In the genomic region with DNA sequence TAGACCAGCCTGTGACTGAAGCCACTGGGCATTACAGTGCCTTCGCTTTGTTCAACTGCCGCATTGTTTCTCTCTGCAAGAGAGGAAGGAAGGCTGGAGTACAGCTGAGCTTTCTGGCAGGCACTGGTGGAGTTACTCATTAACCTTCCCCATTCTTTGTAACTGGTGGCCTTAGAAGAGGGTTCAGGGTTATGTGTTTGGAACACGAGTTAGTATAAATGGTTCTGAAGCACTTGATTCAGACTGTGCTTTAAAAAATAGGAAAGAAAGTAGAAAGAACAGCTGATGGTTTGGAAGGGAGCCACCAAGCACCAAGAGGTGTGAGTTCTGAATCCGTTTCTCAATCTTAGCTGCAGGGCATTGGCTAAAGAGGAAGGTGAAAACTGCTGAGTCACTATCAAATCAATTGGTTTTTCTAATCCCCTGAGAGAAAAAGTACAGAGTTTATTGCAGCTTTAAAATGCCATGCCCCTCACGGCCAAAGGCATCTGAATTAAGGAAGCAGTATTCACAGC, we compare ENCODE assay signal across 8 cellular contexts. TPM values are rescaled to one million over a fixed set of nuclear protein-coding genes. Genes with fewer than 3 reads are reported as not detected.
A peak's percentile ranks its signal among the peaks of the same experiment; 100 is the strongest.
DNase-seq lines count a peak whose midpoint lies in the region; ATAC-seq and TF ChIP-seq lines count a peak whose summit lies in the region.

No MANE protein-coding gene starts in this region.

- POLR2A ChIA-PET in activated CD4-positive, alpha-beta T cell treated with anti-CD3 and anti-CD28 coated beads, Interleukin-2, amount 10 ng/mL, durations not matched to agents 7 days and 5 days (lab: Charles Lee): interaction anchor here (0.6 to 0.7 kb wide), 2 partner anchors 25 to 106 kb away, joined by 3 to 4 read pairs; no protein-coding TSS in a partner anchor

- intact Hi-C loops in head of caudate nucleus (cut with DNase I): no loop called here

- peak; percentile 93 for DNase-seq in Caki2 (ENCODE audit: low read depth)
- peak in 34 of 42 donors; percentile 3 to 77 (median 40) for DNase-seq in head of caudate nucleus
- DNase-seq in progenitor cell of endocrine pancreas (ENCODE audit: low spot score, unreplicated experiment): peak; percentile 14
- DNase-seq in activated CD4-positive, alpha-beta T cell treated with anti-CD3 and anti-CD28 coated beads, Interleukin-2, amount 10 ng/mL, durations not matched to agents 7 days and 5 days: no peak
- no peak for DNase-seq in NCI-H1048 (lab: John Stamatoyannopoulos, UW)

- in situ Hi-C loops in Caki2 (cut with HindIII; ENCODE audit: low pct_unique_long_range_greater_than_20kb, low sequenced_read_pairs): no loop called here

- peaks cover 50% of the 10 kb centered on the region for H3K4me1 ChIP-seq in HUES48 (ENCODE audit: control insufficient read depth, insufficient read depth, low read length)

- no peaks in the 10 kb centered on the region for H3K27me3 Mint-ChIP-seq in progenitor cell of endocrine pancreas
- peaks cover 2% of the 10 kb centered on the region for H3K27me3 Mint-ChIP-seq in activated CD4-positive, alpha-beta T cell treated with anti-CD3 and anti-CD28 coated beads, Interleukin-2, amount 10 ng/mL, durations not matched to agents 7 days and 5 days

- H3K9me3 Mint-ChIP-seq in progenitor cell of endocrine pancreas (ENCODE audit: low read depth): peaks cover 11% of the 10 kb centered on the region
- peaks cover 7% of the 10 kb centered on the region for H3K9me3 Mint-ChIP-seq in activated CD4-positive, alpha-beta T cell treated with anti-CD3 and anti-CD28 coated beads, Interleukin-2, amount 10 ng/mL, durations not matched to agents 7 days and 5 days

- CTCF ChIA-PET in activated CD4-positive, alpha-beta T cell treated with anti-CD3 and anti-CD28 coated beads, Interleukin-2, amount 10 ng/mL, durations not matched to agents 7 days and 5 days (lab: Charles Lee): interaction anchor here (1.0 kb wide), 1 partner anchor 9 kb away, joined by 3 read pairs; no protein-coding TSS in a partner anchor

- H3K4me3 ChIP-seq in HUES48 (ENCODE audit: low read depth, low read length): peak overlapping the region; percentile 8; the same call in 1 of the 2 replicates

- peaks cover 47% of the 10 kb centered on the region for H3K4me1 Mint-ChIP-seq in progenitor cell of endocrine pancreas (ENCODE audit: low read depth)
- peaks cover 8% of the 10 kb centered on the region for H3K4me1 Mint-ChIP-seq in activated CD4-positive, alpha-beta T cell treated with anti-CD3 and anti-CD28 coated beads, Interleukin-2, amount 10 ng/mL, durations not matched to agents 7 days and 5 days

- H3K27me3 ChIP-seq in HUES48 (ENCODE audit: control insufficient read depth, insufficient read depth, low read length): no peaks in the 10 kb centered on the region

- no peaks in the 10 kb centered on the region for H3K9me3 ChIP-seq in HUES48 (ENCODE audit: control insufficient read depth, insufficient read depth, low read length)

- no peaks in the 10 kb centered on the region for H3K36me3 ChIP-seq in HUES48 (ENCODE audit: control insufficient read depth, insufficient read depth, low read length)

- no peak for TF ChIP-seq CTCF in VCaP (conservative IDR thresholded peaks at IDR 0.05)
- no peak for TF ChIP-seq CTCF in progenitor cell of endocrine pancreas (IDR thresholded peaks at IDR 0.05; ENCODE audit: unreplicated experiment)

- peak overlapping the region; percentile 97 for H3K27ac ChIP-seq in HUES48 (ENCODE audit: low read depth, low read length)
- H3K27ac ChIP-seq in VCaP: peak overlapping the region; percentile 100

- peak; percentile 95 for ATAC-seq in GM21619 (IDR thresholded peaks at IDR 0.05; ENCODE audit: unreplicated experiment)

- peak overlapping the region; percentile 97 for H3K27ac Mint-ChIP-seq in progenitor cell of endocrine pancreas
- no peak overlapping the region for H3K27ac Mint-ChIP-seq in activated CD4-positive, alpha-beta T cell treated with anti-CD3 and anti-CD28 coated beads, Interleukin-2, amount 10 ng/mL, durations not matched to agents 7 days and 5 days

- peak overlapping the region; percentile 52 for H3K4me3 Mint-ChIP-seq in progenitor cell of endocrine pancreas (ENCODE audit: low read depth)
- no peak overlapping the region for H3K4me3 Mint-ChIP-seq in activated CD4-positive, alpha-beta T cell treated with anti-CD3 and anti-CD28 coated beads, Interleukin-2, amount 10 ng/mL, durations not matched to agents 7 days and 5 days

- peaks cover 17% of the 10 kb centered on the region for H3K36me3 Mint-ChIP-seq in progenitor cell of endocrine pancreas (ENCODE audit: insufficient read depth)
- H3K36me3 Mint-ChIP-seq in activated CD4-positive, alpha-beta T cell treated with anti-CD3 and anti-CD28 coated beads, Interleukin-2, amount 10 ng/mL, durations not matched to agents 7 days and 5 days (ENCODE audit: low read depth): peaks cover 2% of the 10 kb centered on the region

- H3K9ac ChIP-seq in HUES48 (ENCODE audit: low read depth, low read length): peak overlapping the region; percentile 58

RNA-seq across cellular contexts. Expression of gene HGD, which starts 3.7 kb away (rescaled TPM):
- 73.3 and 81.7 TPM in 2 replicates for total RNA-seq in Caki2 (2014; rRNA removed; shearing (Covaris generic); ENCODE audit: low replicate concordance)
- total RNA-seq in progenitor cell of endocrine pancreas: 11.9 and 27.8 TPM in 2 replicates
- total RNA-seq in activated CD4-positive, alpha-beta T cell treated with anti-CD3 and anti-CD28 coated beads, Interleukin-2, amount 10 ng/mL, durations not matched to agents 7 days and 5 days: under 1 TPM; 0.10 to 0.55 TPM

Comparison
In these comparisons a context has a peak if more than half of its experiments do, and no peak if none do; other contexts are left out.
1. DNase-seq: peak in Caki2 (single experiment), head of caudate nucleus (34 of 42) and progenitor cell of endocrine pancreas (single experiment); none in activated CD4-positive, alpha-beta T cell treated with anti-CD3 and anti-CD28 coated beads, Interleukin-2, amount 10 ng/mL, durations not matched to agents 7 days and 5 days (single experiment) and NCI-H1048 (single experiment).